Comparison of ENCODE assay signal across 1 cellular context in the genomic region with DNA sequence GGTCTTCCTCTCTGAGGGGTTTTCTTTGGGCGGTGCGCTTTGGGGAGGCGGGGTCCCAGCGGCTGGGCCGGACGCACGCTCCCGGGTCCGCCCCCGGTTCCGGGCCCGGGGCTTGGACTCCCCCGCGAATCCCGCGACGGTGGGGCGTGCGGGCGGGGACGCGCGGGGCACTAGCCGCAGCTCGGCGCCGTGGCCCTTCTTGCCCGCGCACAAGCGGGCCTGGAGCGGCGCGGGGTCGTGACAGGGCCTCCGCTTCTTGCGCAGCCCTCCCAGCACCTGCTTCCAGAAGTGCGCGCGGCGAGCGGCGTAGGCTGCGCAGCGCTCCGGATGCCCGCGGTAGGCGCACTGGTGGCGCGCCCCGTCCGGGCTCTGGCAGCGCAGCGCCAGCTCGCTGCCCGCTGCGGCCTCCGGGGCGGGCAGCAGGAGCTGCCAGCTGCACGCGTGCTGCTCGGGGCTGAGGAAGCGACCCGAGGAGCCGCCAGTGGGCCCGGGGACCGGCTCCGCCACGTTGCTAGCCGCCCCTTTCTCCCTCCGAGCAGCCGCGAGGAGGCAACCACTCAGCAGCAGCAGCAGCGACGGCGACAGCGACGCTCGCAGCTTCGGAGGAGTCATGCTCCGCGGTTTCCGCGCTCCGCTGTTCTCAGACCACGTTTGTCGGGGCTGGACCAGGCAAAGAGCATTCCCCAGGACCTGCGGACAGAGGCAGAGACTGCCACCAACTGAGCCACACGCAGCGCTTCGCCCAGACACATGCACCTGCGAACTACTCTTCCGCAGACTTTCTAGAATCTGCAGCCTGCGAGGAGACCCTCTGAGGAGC.
A peak's percentile ranks its signal among the peaks of the same experiment; 100 is the strongest.
TF ChIP-seq lines count a peak whose summit lies in the region.

No MANE protein-coding gene starts in this region.

TF ChIP-seq in Ishikawa, 13 proteins besides CTCF, POLR2A, EP300 and RAD21 (continued from another document):
- TF ChIP-seq CREB1 (IDR thresholded peaks at IDR 0.05; ENCODE audit: low read depth) (no peak), FOXM1 (IDR thresholded peaks at IDR 0.05; ENCODE audit: borderline replicate concordance, low read depth) (no peak), NFIC (IDR thresholded peaks at IDR 0.05) (peak; percentile 38; the same call in 1 of the 2 replicates), CEBPB (IDR thresholded peaks at IDR 0.05) (no peak; the same call in 1 of the 2 replicates), EGR1 (IDR thresholded peaks at IDR 0.05) (peak; percentile 18; the same call in 1 of the 2 replicates), MAX (IDR thresholded peaks at IDR 0.05) (peak; percentile 95), TEAD4 (IDR thresholded peaks at IDR 0.05) (peak; percentile 8; the same call in 1 of the 2 replicates)
